In the genomic region with DNA sequence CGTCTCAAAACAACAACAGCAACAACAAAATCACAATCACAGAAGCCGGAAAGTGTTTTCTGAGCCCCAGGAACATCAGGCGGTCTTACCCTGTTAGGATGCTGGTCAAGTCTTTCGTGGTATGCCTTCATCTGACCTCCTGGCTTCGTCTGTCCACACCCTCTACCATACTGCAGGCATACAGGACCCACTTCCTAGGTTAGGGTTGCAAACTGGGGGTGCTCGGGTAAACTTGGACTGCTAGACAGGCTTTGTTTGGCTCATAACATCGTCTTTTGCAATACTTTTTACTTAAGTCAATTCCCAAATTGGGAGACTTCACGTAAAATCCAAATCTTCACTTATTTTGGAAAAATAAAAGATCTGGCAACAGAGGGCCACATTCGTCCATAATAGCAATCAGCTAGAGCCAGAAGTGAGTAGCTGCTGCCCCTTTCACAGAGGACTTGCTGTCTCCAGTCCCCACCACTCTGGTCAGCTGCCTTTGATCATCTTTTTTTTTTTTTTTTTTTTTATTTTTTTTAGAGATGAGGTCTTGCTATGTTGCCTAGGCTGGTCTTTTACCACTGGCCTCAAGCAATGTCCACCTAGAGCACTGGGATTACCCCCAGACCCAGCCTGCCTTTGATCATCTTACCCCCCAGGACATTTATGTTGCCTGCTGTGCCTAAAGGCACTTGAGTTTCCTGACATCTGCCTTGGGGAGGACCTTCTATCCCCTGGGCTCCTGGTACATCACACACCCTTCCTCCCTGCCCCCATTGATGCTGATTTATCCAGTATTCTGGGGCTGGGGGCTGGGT, we compare ENCODE assay signal across 15 cellular contexts. TPM values are rescaled to one million over a fixed set of nuclear protein-coding genes. Genes with fewer than 3 reads are reported as not detected.
DNase-seq lines count a peak whose midpoint lies in the region; ATAC-seq, FAIRE-seq and TF ChIP-seq lines count a peak whose summit lies in the region.
"Had no signal": no experiment of that assay in that cellular context is flagged by ENCODE, and none has a peak within 500 bp of the region (broad histone marks: within the 10 kb centered on the region; RNA-seq: fewer than 3 reads in every experiment).

No MANE protein-coding gene starts in this region.

- H3K4me3 ChIP-seq in BLaER1 = no peak overlapping the region
- H3K4me3 ChIP-seq in adipocyte (ENCODE audit: low read length) = peak overlapping the region; percentile 28
- H3K4me3 ChIP-seq in kidney (ENCODE audit: low read length in 2 of 2) = no peak overlapping the region
- H3K4me3 ChIP-seq in gastrocnemius medialis = no peak overlapping the region
- H3K4me3 ChIP-seq: MG63 had no signal

- H3K27me3 Mint-ChIP-seq in effector memory CD8-positive, alpha-beta T cell = no peaks in the 10 kb centered on the region
- H3K27me3 Mint-ChIP-seq: activated naive CD8-positive, alpha-beta T cell treated with anti-CD3 and anti-CD28 coated beads, Interleukin-2, amount 10 ng/mL, durations not matched to agents 7 days and 5 days; T-helper 17 cell had no signal

- H3K4me3 Mint-ChIP-seq in effector memory CD8-positive, alpha-beta T cell = no peak overlapping the region
- H3K4me3 Mint-ChIP-seq: activated naive CD8-positive, alpha-beta T cell treated with anti-CD3 and anti-CD28 coated beads, Interleukin-2, amount 10 ng/mL, durations not matched to agents 7 days and 5 days; T-helper 17 cell had no signal

- peak overlapping the region; percentile 81 for H3K4me2 ChIP-seq in BLaER1

- H3K27ac ChIP-seq in BLaER1 (peak overlapping the region; percentile 87), kidney (ENCODE audit: low read depth in 2 of 2, low read length in 2 of 2) (peak overlapping the region; percentile 35 to 78), gastrocnemius medialis (peak overlapping the region; percentile 35 to 73 (median 69))
- H3K27ac ChIP-seq: neutrophil had no signal

- no peaks in the 10 kb centered on the region for H3K27me3 ChIP-seq in BLaER1
- H3K27me3 ChIP-seq in adipocyte (replicated peaks; ENCODE audit: control insufficient read depth, insufficient read depth, low read length) = no peaks in the 10 kb centered on the region
- no peaks in the 10 kb centered on the region for H3K27me3 ChIP-seq in gastrocnemius medialis
- H3K27me3 ChIP-seq: MG63, neutrophil had no signal

- intact Hi-C loops in kidney (cut with DNase I) = no loop called here
- intact Hi-C loops in gastrocnemius medialis (cut with DNase I; ENCODE audit: low total_unique reads) = no loop called here

- H3K4me1 Mint-ChIP-seq in effector memory CD8-positive, alpha-beta T cell (ENCODE audit: low read depth in 2 of 2) = peaks cover 11 to 23% of the 10 kb centered on the region in 2 donors

- H3K27ac Mint-ChIP-seq in effector memory CD8-positive, alpha-beta T cell = peak overlapping the region in 1 of 2 donors; percentile 88
- H3K27ac Mint-ChIP-seq: activated naive CD8-positive, alpha-beta T cell treated with anti-CD3 and anti-CD28 coated beads, Interleukin-2, amount 10 ng/mL, durations not matched to agents 7 days and 5 days had no signal

- TF ChIP-seq POLR2A in gastrocnemius medialis (IDR thresholded peaks at IDR 0.05) = no peak
- TF ChIP-seq POLR2A in GM12891 (IDR thresholded peaks at IDR 0.05; ENCODE audit: low read depth, low read length) = no peak

- DNase-seq in adipocyte (ENCODE audit: low read depth) = no peak
- no peak for DNase-seq in kidney
- peak in 1 of 2 donors; percentile 28 for DNase-seq in gastrocnemius medialis
- DNase-seq in effector memory CD8-positive, alpha-beta T cell = no peak
- DNase-seq in GM12891 (ENCODE audit: insufficient read length, low spot score) = no peak
- no peak for DNase-seq in HuH-7 (ENCODE audit: low spot score)
- DNase-seq in OCI-M2 (lab: John Stamatoyannopoulos, UW; ENCODE audit: unreplicated experiment) = no peak
- DNase-seq: activated naive CD8-positive, alpha-beta T cell treated with anti-CD3 and anti-CD28 coated beads, Interleukin-2, amount 10 ng/mL, durations not matched to agents 7 days and 5 days; AML-193; HCEC 1CT; NCI-H774; T-helper 17 cell had no signal

- H3K9me3 ChIP-seq in BLaER1 = no peaks in the 10 kb centered on the region
- H3K9me3 ChIP-seq in adipocyte (ENCODE audit: control insufficient read depth, low read length) = no peaks in the 10 kb centered on the region
- no peaks in the 10 kb centered on the region for H3K9me3 ChIP-seq in kidney (ENCODE audit: control insufficient read depth in 1 of 2, low read length in 2 of 2)
- H3K9me3 ChIP-seq in gastrocnemius medialis = no peaks in the 10 kb centered on the region
- H3K9me3 ChIP-seq: MG63, neutrophil had no signal

- peaks cover 4% of the 10 kb centered on the region for H3K36me3 Mint-ChIP-seq in effector memory CD8-positive, alpha-beta T cell (ENCODE audit: insufficient read depth)

- ATAC-seq in gastrocnemius medialis = peak in 1 of 2 donors; percentile 23
- ATAC-seq in effector memory CD8-positive, alpha-beta T cell (replicated peaks) = no peak
- ATAC-seq: T-helper 17 cell had no signal

- no peak for FAIRE-seq in kidney (lab: Jason Lieb, UNC)
- no peak for FAIRE-seq in GM12891 (lab: Jason Lieb, UNC)

- in situ Hi-C loops in gastrocnemius medialis (cut with MboI; ENCODE audit: low sequenced_read_pairs in 4 of 4) = no loop called here

- TF ChIP-seq CTCF in kidney (IDR thresholded peaks at IDR 0.05; ENCODE audit: borderline replicate concordance, extremely low read depth, insufficient read depth) = no peak
- no peak for TF ChIP-seq CTCF in gastrocnemius medialis (IDR thresholded peaks at IDR 0.05 in 4 of 5, conservative IDR thresholded peaks at IDR 0.05 in 1 of 5)

- no peaks in the 10 kb centered on the region for H4K20me1 ChIP-seq in BLaER1

- H3K4me1 ChIP-seq in BLaER1 = peaks cover 81% of the 10 kb centered on the region
- H3K4me1 ChIP-seq in adipocyte (ENCODE audit: control insufficient read depth, insufficient read depth, low read length) = peaks cover 72% of the 10 kb centered on the region
- H3K4me1 ChIP-seq in kidney (ENCODE audit: control insufficient read depth in 1 of 2, insufficient read depth in 1 of 2, low read depth in 1 of 2, low read length in 2 of 2) = peaks cover 15 to 28% of the 10 kb centered on the region in 2 donors
- H3K4me1 ChIP-seq in gastrocnemius medialis = peaks cover 60 to 80% of the 10 kb centered on the region in 2 donors

- H3K36me3 ChIP-seq in BLaER1 (0 out of 2 replicates have a peak, but pooled peaks cover 6% of the 10 kb centered on the region), adipocyte (ENCODE audit: control insufficient read depth, insufficient read depth, low read length, severe bottlenecking) (no peaks in the 10 kb centered on the region), kidney (ENCODE audit: control insufficient read depth in 1 of 2, insufficient read depth in 2 of 2, low read length in 2 of 2) (no peaks in the 10 kb centered on the region), gastrocnemius medialis (no peaks in the 10 kb centered on the region)
- H3K36me3 ChIP-seq: neutrophil had no signal

- H3K9ac ChIP-seq in BLaER1 (peak overlapping the region; percentile 76), adipocyte (ENCODE audit: low read length) (peak overlapping the region; percentile 75), kidney (ENCODE audit: low read length in 2 of 2) (peak overlapping the region in 1 of 2 donors; percentile 7)

- no peaks in the 10 kb centered on the region for H3K9me3 Mint-ChIP-seq in effector memory CD8-positive, alpha-beta T cell
- H3K9me3 Mint-ChIP-seq: activated naive CD8-positive, alpha-beta T cell treated with anti-CD3 and anti-CD28 coated beads, Interleukin-2, amount 10 ng/mL, durations not matched to agents 7 days and 5 days had no signal

TF ChIP-seq in GM12891, 5 proteins besides CTCF, POLR2A, EP300 and RAD21:
- TF ChIP-seq PAX5 (IDR thresholded peaks at IDR 0.05; ENCODE audit: insufficient read depth, low read length, severe bottlenecking) (no peak), POLR2AphosphoS5 (IDR thresholded peaks at IDR 0.05; ENCODE audit: low read depth, low read length) (no peak), SPI1 (IDR thresholded peaks at IDR 0.05; ENCODE audit: low read depth, low read length) (no peak), TAF1 (IDR thresholded peaks at IDR 0.05; ENCODE audit: low read depth, low read length) (no peak), POU2F2 (IDR thresholded peaks at IDR 0.05; ENCODE audit: low read depth, low read length) (no peak)

RNA-seq across cellular contexts. Expression of a gene that starts 30.1 kb away (rescaled TPM):
- total RNA-seq in kidney = 83.7 TPM
- 9.4 TPM for polyA plus RNA-seq in kidney (ENCODE audit: insufficient read depth, low read depth, low replicate concordance)
- 10 to 100 TPM; 24.5 to 84.0 (median 48.2) TPM for total RNA-seq in gastrocnemius medialis
- 26.8 TPM for polyA plus RNA-seq in GM12891 (2012; ENCODE audit: low read depth, missing spikeins)

RNA-seq across cellular contexts. Expression of a gene that starts 32.2 kb away (rescaled TPM):
- total RNA-seq in kidney (26.2 TPM), gastrocnemius medialis (under 1 TPM in 2 of 4 donors, not detected in 2; 0.13 to 0.72 TPM)
- polyA plus RNA-seq in kidney (ENCODE audit: insufficient read depth, low read depth, low replicate concordance) = 9.8 TPM
- polyA plus RNA-seq in GM12891 (2012; ENCODE audit: low read depth, missing spikeins) = 1.2 TPM

Comparison
In these comparisons a context has a peak if more than half of its experiments do, and no peak if none do; other contexts are left out.
1. RNA of a gene that starts 32.2 kb away (total RNA-seq): 26.2 TPM in kidney (single experiment); 0.13 to 0.72 TPM in gastrocnemius medialis; every median in the first group is over 10 times any median in the second.
2. Peak in every context shown above with its lines, with median percentiles within 50 percentile points of each other: H3K27ac ChIP-seq.